ENCODE assay signal across 8 cellular contexts in the genomic region with DNA sequence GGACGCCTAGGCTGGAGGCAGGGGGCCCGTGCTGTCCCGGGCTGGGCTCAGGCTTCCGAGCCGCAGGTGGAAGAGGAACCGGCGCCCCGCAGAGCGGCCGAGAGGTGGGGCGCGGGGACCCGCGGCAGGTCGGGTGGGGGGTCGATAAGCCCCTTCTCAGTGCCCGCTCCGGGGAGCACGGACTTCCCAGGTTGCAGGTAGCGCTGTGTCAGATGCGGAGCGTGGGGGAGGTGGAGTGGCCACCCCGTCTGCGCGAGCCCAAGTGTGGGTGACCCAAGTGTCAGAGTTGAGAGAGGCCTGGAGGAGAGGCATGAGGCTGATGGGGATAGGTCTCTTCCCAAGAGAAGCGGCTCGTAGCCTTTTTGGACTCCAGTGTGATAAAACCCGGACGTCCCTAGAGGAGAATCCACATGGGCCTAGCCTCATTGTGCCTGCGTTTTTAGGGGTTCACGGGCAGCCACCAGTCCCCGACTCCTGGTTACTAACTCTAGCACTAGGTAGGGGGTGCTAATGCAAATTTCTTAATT. TPM values are rescaled to one million over a fixed set of nuclear protein-coding genes. Genes with fewer than 3 reads are reported as not detected.
DNase-seq lines count a peak whose midpoint lies in the region; ATAC-seq, FAIRE-seq and TF ChIP-seq lines count a peak whose summit lies in the region.

No MANE protein-coding gene starts in this region.

- intact Hi-C loops in Calu3 (cut with micrococcal nuclease; ENCODE audit: unreplicated experiment) = loop anchor here (2.0 to 5.0 kb wide), 3 partner anchors 25 to 116 kb away; no protein-coding TSS in a partner anchor

- TF ChIP-seq CTCF in Calu3 (IDR thresholded peaks at IDR 0.05; ENCODE audit: unreplicated experiment) = no peak
- TF ChIP-seq CTCF in astrocyte (IDR thresholded peaks at IDR 0.05; ENCODE audit: insufficient read depth, low read depth, low read length) = no peak

- ATAC-seq in GM21786 (IDR thresholded peaks at IDR 0.05; ENCODE audit: unreplicated experiment) = peak; percentile 7

- H3K27ac Mint-ChIP-seq in Calu3 (ENCODE audit: unreplicated experiment) (peak overlapping the region; percentile 33), astrocyte (ENCODE audit: unreplicated experiment) (no peak overlapping the region)

- peak overlapping the region; percentile 53 for H3K27ac ChIP-seq in astrocyte (ENCODE audit: low read depth, low read length)
- H3K27ac ChIP-seq in iPS-20b (ENCODE audit: low read length) = no peak overlapping the region

- peaks cover 24% of the 10 kb centered on the region for H3K4me1 ChIP-seq in astrocyte (ENCODE audit: insufficient read depth, low read length)
- H3K4me1 ChIP-seq in iPS-20b (ENCODE audit: insufficient read depth, low read length) = peaks cover 17% of the 10 kb centered on the region; the same call in 1 of the 2 replicates

- H2AFZ ChIP-seq in astrocyte (ENCODE audit: low read depth, low read length) = peak overlapping the region; percentile 87

- peaks cover 3% of the 10 kb centered on the region for H3K79me2 ChIP-seq in astrocyte (ENCODE audit: insufficient read depth, low read length)

- H3K36me3 Mint-ChIP-seq in Calu3 (ENCODE audit: insufficient read depth, unreplicated experiment) (peaks cover 56% of the 10 kb centered on the region), astrocyte (ENCODE audit: low read depth, unreplicated experiment) (peaks cover 2% of the 10 kb centered on the region)

- CTCF ChIA-PET in Calu3 (lab: Charles Lee) = interaction anchor here (0.8 to 1.5 kb wide), 3 partner anchors 9 to 169 kb away, joined by 3 to 5 read pairs (median 4); no protein-coding TSS in a partner anchor

- no peaks in the 10 kb centered on the region for H3K27me3 ChIP-seq in MG63
- H3K27me3 ChIP-seq in astrocyte (ENCODE audit: insufficient read depth, low read length) = no peaks in the 10 kb centered on the region
- peaks cover 51% of the 10 kb centered on the region for H3K27me3 ChIP-seq in iPS-20b (ENCODE audit: insufficient read depth, low read length)

- H3K27me3 Mint-ChIP-seq in Calu3 (ENCODE audit: unreplicated experiment) (no peaks in the 10 kb centered on the region), astrocyte (ENCODE audit: low read depth, unreplicated experiment) (no peaks in the 10 kb centered on the region)

- H3K4me3 ChIP-seq in MG63 (peak overlapping the region; percentile 56), astrocyte (ENCODE audit: insufficient read depth, low read depth, low read length) (peak overlapping the region; percentile 71), iPS-20b (ENCODE audit: low read length) (peak overlapping the region; percentile 77)

- H3K36me3 ChIP-seq in MG63 = no peaks in the 10 kb centered on the region
- H3K36me3 ChIP-seq in astrocyte (ENCODE audit: insufficient read depth, low read length) = no peaks in the 10 kb centered on the region
- H3K36me3 ChIP-seq in iPS-20b (ENCODE audit: insufficient read depth, low read depth, low read length) = no peaks in the 10 kb centered on the region

- no peak for FAIRE-seq in astrocyte (lab: Jason Lieb, UNC)

- H3K4me3 Mint-ChIP-seq in Calu3 (ENCODE audit: low read depth, unreplicated experiment) (peak overlapping the region; percentile 93), astrocyte (ENCODE audit: unreplicated experiment) (peak overlapping the region; percentile 85)

- H4K20me1 ChIP-seq in astrocyte (ENCODE audit: insufficient read depth, low read length) = peaks cover 4% of the 10 kb centered on the region

- H3K9me3 Mint-ChIP-seq in Calu3 (ENCODE audit: low read depth, unreplicated experiment) = no peaks in the 10 kb centered on the region
- H3K9me3 Mint-ChIP-seq in astrocyte (ENCODE audit: unreplicated experiment) = peaks cover under 1% of the 10 kb centered on the region

- BruUV-seq in Calu3 (replicated peaks; lab: Mats Ljungman, UMichigan) = no TSS peak

- peak overlapping the region; percentile 86 for H3K9ac ChIP-seq in astrocyte (ENCODE audit: low read length)
- peak overlapping the region; percentile 74; the same call in 1 of the 2 replicates for H3K9ac ChIP-seq in iPS-20b (ENCODE audit: low read depth, low read length)

- no peaks in the 10 kb centered on the region for H3K9me3 ChIP-seq in MG63
- peaks cover under 1% of the 10 kb centered on the region for H3K9me3 ChIP-seq in astrocyte (ENCODE audit: insufficient read depth, low read depth, low read length)
- H3K9me3 ChIP-seq in iPS-20b (ENCODE audit: insufficient read depth, low read depth, low read length) = no peaks in the 10 kb centered on the region

- H3K4me1 Mint-ChIP-seq in Calu3 (ENCODE audit: low read depth, unreplicated experiment) = peaks cover 64% of the 10 kb centered on the region
- peaks cover 8% of the 10 kb centered on the region for H3K4me1 Mint-ChIP-seq in astrocyte (ENCODE audit: low read depth, unreplicated experiment)

- DNase-seq in Calu3 (peak; percentile 49), MG63 (no peak), astrocyte (ENCODE audit: low read depth) (no peak), dedifferentiated amniotic fluid mesenchymal stem cell (ENCODE audit: extremely low spot score) (no peak), NCI-H2196 treated with DMSO at 0.1 percent for 48 hours (lab: John Stamatoyannopoulos, UW; ENCODE audit: unreplicated experiment) (no peak)
- peak; percentile 32 for DNase-seq in stimulated activated CD4-positive, alpha-beta T cell treated with anti-CD3 and anti-CD28 coated beads, Interleukin-4, amount 100 ng/mL, for 1 hour

- peak overlapping the region; percentile 97 for H3K4me2 ChIP-seq in astrocyte (ENCODE audit: low read length)

RNA-seq across cellular contexts. Expression of a gene that starts 0.6 kb away (rescaled TPM):
- total RNA-seq in Calu3 (2022) (48.8 and 55.5 TPM in 2 replicates), astrocyte (4.9 and 5.4 TPM in 2 replicates)
- total RNA-seq in MG63 (2014; rRNA removed; shearing (Covaris generic); ENCODE audit: low replicate concordance) = 0.35 and 8.6 TPM in 2 replicates

Comparison
In these comparisons a context has a peak if more than half of its experiments do, and no peak if none do; other contexts are left out.
1. DNase-seq: peak in Calu3 (single experiment) and stimulated activated CD4-positive, alpha-beta T cell treated with anti-CD3 and anti-CD28 coated beads, Interleukin-4, amount 100 ng/mL, for 1 hour (single experiment); none in MG63 (single experiment), astrocyte (single experiment), dedifferentiated amniotic fluid mesenchymal stem cell (single experiment) and NCI-H2196 treated with DMSO at 0.1 percent for 48 hours (single experiment).
2. Peak in every context shown above with its lines, with median percentiles within 50 percentile points of each other: H3K4me3 ChIP-seq.